ENCODE assay signal across 8 cellular contexts in the genomic region with DNA sequence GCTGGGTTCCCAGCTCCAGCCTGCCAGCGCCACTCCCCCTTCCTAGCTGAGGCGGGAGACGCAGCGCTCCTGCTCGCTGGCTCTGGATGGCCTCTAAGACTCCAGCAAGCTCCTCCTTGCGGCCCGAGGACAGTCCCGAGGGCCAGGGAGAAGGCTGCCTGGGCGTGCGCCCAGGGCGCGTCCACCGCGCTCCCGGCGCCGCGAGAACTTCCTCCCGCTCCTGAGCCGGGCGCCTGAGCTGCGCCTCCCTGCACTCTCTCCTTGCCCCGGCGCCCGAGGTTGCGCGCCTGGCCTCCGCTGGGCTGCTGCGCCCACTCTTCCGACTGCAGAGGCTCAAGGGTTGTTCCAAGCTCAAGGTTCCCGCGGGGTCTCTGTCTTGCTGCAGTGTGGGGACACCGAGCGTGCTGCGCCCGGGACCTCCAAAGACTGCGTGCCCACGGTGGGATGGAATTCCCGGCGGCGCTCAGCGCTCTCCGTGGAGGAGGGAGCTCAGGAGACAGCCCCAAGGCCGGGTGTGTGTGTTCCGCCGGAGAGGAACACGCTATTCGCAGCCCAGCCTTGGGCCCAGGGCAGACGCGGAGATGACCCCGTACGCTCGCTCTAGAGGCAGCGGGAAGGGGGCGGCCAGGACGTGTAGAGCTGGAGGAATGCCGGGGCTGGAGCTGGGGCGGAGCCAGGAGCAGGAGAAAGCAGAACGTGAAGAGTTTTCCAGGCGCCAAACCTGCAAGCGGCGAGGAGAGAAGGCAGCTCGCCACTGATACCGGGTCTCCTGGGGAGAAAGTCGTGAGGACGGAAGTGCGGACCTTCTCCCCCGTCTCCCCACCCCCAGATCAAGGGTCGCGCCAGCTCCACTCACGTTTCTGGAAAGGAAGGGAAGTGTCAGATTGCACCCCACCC. TPM values are rescaled to one million over a fixed set of nuclear protein-coding genes. Genes with fewer than 3 reads are reported as not detected.
DNase-seq lines count a peak whose midpoint lies in the region; ATAC-seq lines count a peak whose summit lies in the region.

A gene with protein sequence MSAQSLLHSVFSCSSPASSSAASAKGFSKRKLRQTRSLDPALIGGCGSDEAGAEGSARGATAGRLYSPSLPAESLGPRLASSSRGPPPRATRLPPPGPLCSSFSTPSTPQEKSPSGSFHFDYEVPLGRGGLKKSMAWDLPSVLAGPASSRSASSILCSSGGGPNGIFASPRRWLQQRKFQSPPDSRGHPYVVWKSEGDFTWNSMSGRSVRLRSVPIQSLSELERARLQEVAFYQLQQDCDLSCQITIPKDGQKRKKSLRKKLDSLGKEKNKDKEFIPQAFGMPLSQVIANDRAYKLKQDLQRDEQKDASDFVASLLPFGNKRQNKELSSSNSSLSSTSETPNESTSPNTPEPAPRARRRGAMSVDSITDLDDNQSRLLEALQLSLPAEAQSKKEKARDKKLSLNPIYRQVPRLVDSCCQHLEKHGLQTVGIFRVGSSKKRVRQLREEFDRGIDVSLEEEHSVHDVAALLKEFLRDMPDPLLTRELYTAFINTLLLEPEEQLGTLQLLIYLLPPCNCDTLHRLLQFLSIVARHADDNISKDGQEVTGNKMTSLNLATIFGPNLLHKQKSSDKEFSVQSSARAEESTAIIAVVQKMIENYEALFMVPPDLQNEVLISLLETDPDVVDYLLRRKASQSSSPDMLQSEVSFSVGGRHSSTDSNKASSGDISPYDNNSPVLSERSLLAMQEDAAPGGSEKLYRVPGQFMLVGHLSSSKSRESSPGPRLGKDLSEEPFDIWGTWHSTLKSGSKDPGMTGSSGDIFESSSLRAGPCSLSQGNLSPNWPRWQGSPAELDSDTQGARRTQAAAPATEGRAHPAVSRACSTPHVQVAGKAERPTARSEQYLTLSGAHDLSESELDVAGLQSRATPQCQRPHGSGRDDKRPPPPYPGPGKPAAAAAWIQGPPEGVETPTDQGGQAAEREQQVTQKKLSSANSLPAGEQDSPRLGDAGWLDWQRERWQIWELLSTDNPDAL (N-terminal part only) (minus strand): TSS at position 777 of the 897 bp plus-strand sequence. CDS start 1,092 bp downstream, outside the sequence.

- no peak for DNase-seq in activated T-cell treated with anti-CD3 and anti-CD28 coated beads, Interleukin-2, amount 50 U/mL, for 24 hours
- no peak for DNase-seq in activated T-cell treated with anti-CD3 and anti-CD28 coated beads, Interleukin-2, amount 50 U/mL, for 1 hour
- DNase-seq in activated naive CD8-positive, alpha-beta T cell treated with anti-CD3 and anti-CD28 coated beads for 36 hours, result no peak
- no peak for DNase-seq in cerebellum (ENCODE audit: low spot score)
- no peak for DNase-seq in SIG-M5 (lab: John Stamatoyannopoulos, UW)

- H3K27me3 Mint-ChIP-seq in activated T-cell treated with anti-CD3 and anti-CD28 coated beads, Interleukin-2, amount 50 U/mL, for 24 hours, result peaks cover 89% of the 10 kb centered on the region
- peaks cover 72% of the 10 kb centered on the region for H3K27me3 Mint-ChIP-seq in activated naive CD8-positive, alpha-beta T cell treated with anti-CD3 and anti-CD28 coated beads for 36 hours

- peaks cover 11% of the 10 kb centered on the region for H3K4me1 Mint-ChIP-seq in activated T-cell treated with anti-CD3 and anti-CD28 coated beads, Interleukin-2, amount 50 U/mL, for 24 hours (ENCODE audit: low read depth)
- peaks cover 2% of the 10 kb centered on the region for H3K4me1 Mint-ChIP-seq in activated naive CD8-positive, alpha-beta T cell treated with anti-CD3 and anti-CD28 coated beads for 36 hours

- no peak for ATAC-seq in GM18909 (IDR thresholded peaks at IDR 0.05; ENCODE audit: poor library complexity, unreplicated experiment)

- H3K4me3 ChIP-seq in iPS-11a (ENCODE audit: low read depth, low read length), result peak within 1 kb of the TSS; percentile 43
- peak within 1 kb of the TSS in 6 of 7 experiments; percentile 5 to 32 (median 15) for H3K4me3 ChIP-seq in skin epidermis

- no peaks in the 10 kb centered on the region for H3K36me3 Mint-ChIP-seq in activated T-cell treated with anti-CD3 and anti-CD28 coated beads, Interleukin-2, amount 50 U/mL, for 24 hours (ENCODE audit: low read depth)
- H3K36me3 Mint-ChIP-seq in activated naive CD8-positive, alpha-beta T cell treated with anti-CD3 and anti-CD28 coated beads for 36 hours, result no peaks in the 10 kb centered on the region

- no peaks in the 10 kb centered on the region for H3K9me3 Mint-ChIP-seq in activated T-cell treated with anti-CD3 and anti-CD28 coated beads, Interleukin-2, amount 50 U/mL, for 24 hours
- no peaks in the 10 kb centered on the region for H3K9me3 Mint-ChIP-seq in activated naive CD8-positive, alpha-beta T cell treated with anti-CD3 and anti-CD28 coated beads for 36 hours

- H3K27ac Mint-ChIP-seq in activated T-cell treated with anti-CD3 and anti-CD28 coated beads, Interleukin-2, amount 50 U/mL, for 24 hours, result no peak within 1 kb of the TSS
- H3K27ac Mint-ChIP-seq in activated naive CD8-positive, alpha-beta T cell treated with anti-CD3 and anti-CD28 coated beads for 36 hours, result no peak within 1 kb of the TSS

- peak within 1 kb of the TSS in 1 of 21 experiments; percentile 23 for H3K27ac ChIP-seq in skin epidermis

- peak within 1 kb of the TSS; percentile 32 for H3K4me3 Mint-ChIP-seq in activated T-cell treated with anti-CD3 and anti-CD28 coated beads, Interleukin-2, amount 50 U/mL, for 24 hours
- peak within 1 kb of the TSS; percentile 40 for H3K4me3 Mint-ChIP-seq in activated naive CD8-positive, alpha-beta T cell treated with anti-CD3 and anti-CD28 coated beads for 36 hours

RNA-seq across cellular contexts. Expression of the gene that starts here (rescaled TPM):
- total RNA-seq in activated naive CD8-positive, alpha-beta T cell treated with anti-CD3 and anti-CD28 coated beads for 36 hours, result not detected
- 5.1 TPM for total RNA-seq in cerebellum
